8 cellular contexts compared by ENCODE assay signal in genomic region chr9:136665704-136666363, GRCh38. TPM values are rescaled to one million over a fixed set of nuclear protein-coding genes. Genes with fewer than 3 reads are reported as not detected.
DNase-seq lines count a peak whose midpoint lies in the region; ATAC-seq, FAIRE-seq and TF ChIP-seq lines count a peak whose summit lies in the region.

No MANE protein-coding gene starts in this region.

- peaks cover 24% of the 10 kb centered on the region for H3K27me3 Mint-ChIP-seq in CD4-positive, alpha-beta T cell
- peaks cover 0 to 6% of the 10 kb centered on the region in 2 donors for H3K27me3 Mint-ChIP-seq in natural killer cell treated with Interleukin-12 subunit alpha and Interleukin-12 subunit beta and Interleukin-15 and Interleukin-18, amount 100 ng/mL, for 72 hours

- H3K27ac ChIP-seq in CD4-positive, alpha-beta T cell (ENCODE audit: low read depth, low read length), result no peak overlapping the region
- H3K27ac ChIP-seq in HUES64 (ENCODE audit: low read depth, low read length) (no peak overlapping the region), breast epithelium (no peak overlapping the region)

- under 1% methylated on average over 108 of the region's 108 CpGs for WGBS in HUES64

- CTCF ChIA-PET in CD4-positive, alpha-beta T cell (lab: Charles Lee), result interaction anchor here (0.5 kb wide), 1 partner anchor 342 kb away, joined by 3 read pairs; no protein-coding TSS in a partner anchor

- H3K4me1 Mint-ChIP-seq in CD4-positive, alpha-beta T cell (ENCODE audit: low read depth), result no peaks in the 10 kb centered on the region
- H3K4me1 Mint-ChIP-seq in natural killer cell treated with Interleukin-12 subunit alpha and Interleukin-12 subunit beta and Interleukin-15 and Interleukin-18, amount 100 ng/mL, for 72 hours (ENCODE audit: low read depth in 2 of 2), result peaks cover 0 to 2% of the 10 kb centered on the region in 2 donors

- H3K9me3 Mint-ChIP-seq in CD4-positive, alpha-beta T cell, result no peaks in the 10 kb centered on the region
- no peaks in the 10 kb centered on the region for H3K9me3 Mint-ChIP-seq in natural killer cell treated with Interleukin-12 subunit alpha and Interleukin-12 subunit beta and Interleukin-15 and Interleukin-18, amount 100 ng/mL, for 72 hours

- POLR2A ChIA-PET in CD4-positive, alpha-beta T cell (lab: Charles Lee), result interaction anchor here (0.8 kb wide), 1 partner anchor 182 kb away, joined by 3 read pairs; no protein-coding TSS in a partner anchor

- no peaks in the 10 kb centered on the region for H3K9me3 ChIP-seq in CD4-positive, alpha-beta T cell (ENCODE audit: control insufficient read depth, low read length)
- H3K9me3 ChIP-seq in HUES64 (ENCODE audit: insufficient read depth, low read depth, low read length), result no peaks in the 10 kb centered on the region
- H3K9me3 ChIP-seq in breast epithelium, result no peaks in the 10 kb centered on the region

- H3K27ac Mint-ChIP-seq in CD4-positive, alpha-beta T cell, result no peak overlapping the region
- H3K27ac Mint-ChIP-seq in natural killer cell treated with Interleukin-12 subunit alpha and Interleukin-12 subunit beta and Interleukin-15 and Interleukin-18, amount 100 ng/mL, for 72 hours, result no peak overlapping the region

- H3K36me3 ChIP-seq in HUES64 (ENCODE audit: insufficient read depth, low read length) (no peaks in the 10 kb centered on the region), breast epithelium (no peaks in the 10 kb centered on the region)

- peak; percentile 60 for ATAC-seq in CD4-positive, alpha-beta T cell (ENCODE audit: poor library complexity)
- ATAC-seq in natural killer cell treated with Interleukin-12 subunit alpha and Interleukin-12 subunit beta and Interleukin-15 and Interleukin-18, amount 100 ng/mL, for 72 hours, result peak; percentile 50 to 64
- no peak for ATAC-seq in HG03342 (IDR thresholded peaks at IDR 0.05; ENCODE audit: unreplicated experiment)
- no peak for ATAC-seq in HG02852 (IDR thresholded peaks at IDR 0.05; ENCODE audit: unreplicated experiment)

- no peak for TF ChIP-seq CTCF in CD4-positive, alpha-beta T cell (IDR thresholded peaks at IDR 0.05)
- no peak for TF ChIP-seq CTCF in breast epithelium (IDR thresholded peaks at IDR 0.05)

- TF ChIP-seq POLR2A in breast epithelium (IDR thresholded peaks at IDR 0.05) (no peak), GM12892 (IDR thresholded peaks at IDR 0.05; ENCODE audit: low read depth, low read length) (no peak)

- H3K4me1 ChIP-seq in HUES64 (ENCODE audit: insufficient read depth, low read length) (no peaks in the 10 kb centered on the region), breast epithelium (peaks cover 0 to 4% of the 10 kb centered on the region in 2 donors)

- no peak overlapping the region for H3K9ac ChIP-seq in HUES64 (ENCODE audit: low read depth, low read length)

- H3K4me3 ChIP-seq in HUES64 (ENCODE audit: low read length) (peak overlapping the region; percentile 51), breast epithelium (peak overlapping the region; percentile 47 to 69 (median 51))

- intact Hi-C loops in CD4-positive, alpha-beta T cell (cut with DNase I, micrococcal nuclease), result no loop called here
- intact Hi-C loops in breast epithelium (cut with DNase I; ENCODE audit: low total_unique reads), result no loop called here

- FAIRE-seq in GM12892 (lab: Jason Lieb, UNC), result no peak

- H3K4me3 Mint-ChIP-seq in CD4-positive, alpha-beta T cell, result no peak overlapping the region
- no peak overlapping the region for H3K4me3 Mint-ChIP-seq in natural killer cell treated with Interleukin-12 subunit alpha and Interleukin-12 subunit beta and Interleukin-15 and Interleukin-18, amount 100 ng/mL, for 72 hours

- peak in 2 of 10 experiments; percentile 16 to 21 for DNase-seq in CD4-positive, alpha-beta T cell
- DNase-seq in breast epithelium (ENCODE audit: low spot score in 2 of 2), result no peak
- DNase-seq in natural killer cell treated with Interleukin-12 subunit alpha and Interleukin-12 subunit beta and Interleukin-15 and Interleukin-18, amount 100 ng/mL, for 72 hours (ENCODE audit: low spot score), result no peak
- no peak for DNase-seq in GM12892 (ENCODE audit: insufficient read length)
- no peak for DNase-seq in SK-N-DZ (ENCODE audit: low spot score)

- H3K27me3 ChIP-seq in CD4-positive, alpha-beta T cell (ENCODE audit: control insufficient read depth, insufficient read depth, low read length), result peaks cover 48% of the 10 kb centered on the region
- H3K27me3 ChIP-seq in HUES64 (ENCODE audit: insufficient read depth, low read length) (no peaks in the 10 kb centered on the region; the same call in 1 of the 2 replicates), breast epithelium (peaks cover 3 to 58% of the 10 kb centered on the region in 2 donors)

- H3K36me3 Mint-ChIP-seq in CD4-positive, alpha-beta T cell (ENCODE audit: low read depth), result no peaks in the 10 kb centered on the region
- no peaks in the 10 kb centered on the region for H3K36me3 Mint-ChIP-seq in natural killer cell treated with Interleukin-12 subunit alpha and Interleukin-12 subunit beta and Interleukin-15 and Interleukin-18, amount 100 ng/mL, for 72 hours

RNA-seq across cellular contexts. Expression of gene EGFL7, which starts 3.1 kb away (rescaled TPM):
- not detected for total RNA-seq in CD4-positive, alpha-beta T cell
- polyA plus RNA-seq in HUES64 (2013, experiment 1 of 2), result 20.5 TPM
- 25.2 TPM for polyA plus RNA-seq in HUES64 (2013, experiment 2 of 2)
- total RNA-seq in breast epithelium, result 100 to 1,000 TPM in 1 of 3 donors, 10 to 100 TPM in 2; 48.9 to 138 (median 53.4) TPM
- under 1 TPM; 0.36 to 0.52 TPM for total RNA-seq in natural killer cell treated with Interleukin-12 subunit alpha and Interleukin-12 subunit beta and Interleukin-15 and Interleukin-18, amount 100 ng/mL, for 72 hours
- not detected for polyA plus RNA-seq in GM12892 (2012; ENCODE audit: missing spikeins)
- polyA plus RNA-seq in SK-N-DZ (2014; cell fraction: cytosol; rRNA removed), result 0.73 TPM in 1 of 2 replicates, not detected in the other
- polyA plus RNA-seq in SK-N-DZ (2014; cell fraction: nucleus; rRNA removed), result 6.2 TPM in 1 of 2 replicates, not detected in the other

RNA-seq across cellular contexts. Expression of gene AGPAT2, which starts 21.4 kb away (rescaled TPM):
- 1 to 10 TPM; 3.6 to 4.0 TPM for total RNA-seq in CD4-positive, alpha-beta T cell
- polyA plus RNA-seq in HUES64 (2013, experiment 1 of 2), result 18.1 TPM
- polyA plus RNA-seq in HUES64 (2013, experiment 2 of 2), result 19.9 TPM
- total RNA-seq in breast epithelium, result 100 to 1,000 TPM; 106 to 551 (median 110) TPM
- 1 to 10 TPM; 6.1 to 8.9 TPM for total RNA-seq in natural killer cell treated with Interleukin-12 subunit alpha and Interleukin-12 subunit beta and Interleukin-15 and Interleukin-18, amount 100 ng/mL, for 72 hours
- polyA plus RNA-seq in GM12892 (2012; ENCODE audit: missing spikeins), result 3.5 TPM
- polyA plus RNA-seq in SK-N-DZ (2014; cell fraction: cytosol; rRNA removed), result 0.70 and 1.1 TPM in 2 replicates
- 0.12 and 0.54 TPM in 2 replicates for polyA plus RNA-seq in SK-N-DZ (2014; cell fraction: nucleus; rRNA removed)

RNA-seq across cellular contexts. Expression of gene DIPK1B, which starts 46.5 kb away (rescaled TPM):
- total RNA-seq in CD4-positive, alpha-beta T cell, result under 1 TPM in 1 of 2 experiments, not detected in 1; 0.11 TPM
- polyA plus RNA-seq in HUES64 (2013, experiment 1 of 2), result 32.2 TPM
- polyA plus RNA-seq in HUES64 (2013, experiment 2 of 2), result 33.2 TPM
- 1 to 10 TPM; 4.8 to 8.2 (median 5.6) TPM for total RNA-seq in breast epithelium
- total RNA-seq in natural killer cell treated with Interleukin-12 subunit alpha and Interleukin-12 subunit beta and Interleukin-15 and Interleukin-18, amount 100 ng/mL, for 72 hours, result not detected
- polyA plus RNA-seq in GM12892 (2012; ENCODE audit: missing spikeins), result 0.36 TPM
- 78.9 and 87.2 TPM in 2 replicates for polyA plus RNA-seq in SK-N-DZ (2014; cell fraction: cytosol; rRNA removed)
- 150 and 195 TPM in 2 replicates for polyA plus RNA-seq in SK-N-DZ (2014; cell fraction: nucleus; rRNA removed)

Comparison
In these comparisons a context has a peak if more than half of its experiments do, and no peak if none do; other contexts are left out.
1. ATAC-seq: peak in CD4-positive, alpha-beta T cell (single experiment) and natural killer cell treated with Interleukin-12 subunit alpha and Interleukin-12 subunit beta and Interleukin-15 and Interleukin-18, amount 100 ng/mL, for 72 hours (2 of 2); none in HG03342 (single experiment) and HG02852 (single experiment).
2. RNA of gene EGFL7, which starts 3.1 kb away (total RNA-seq): 48.9 to 138 TPM in breast epithelium; 0.36 to 0.52 TPM in natural killer cell treated with Interleukin-12 subunit alpha and Interleukin-12 subunit beta and Interleukin-15 and Interleukin-18, amount 100 ng/mL, for 72 hours and not detected in CD4-positive, alpha-beta T cell; every median in the first group is over 10 times any median in the second.
3. RNA of gene AGPAT2, which starts 21.4 kb away (total RNA-seq): 106 to 551 TPM in breast epithelium; 6.1 to 8.9 TPM in natural killer cell treated with Interleukin-12 subunit alpha and Interleukin-12 subunit beta and Interleukin-15 and Interleukin-18, amount 100 ng/mL, for 72 hours and 3.6 to 4.0 TPM in CD4-positive, alpha-beta T cell; every median in the first group is over 10 times any median in the second.
4. RNA of gene DIPK1B, which starts 46.5 kb away (total RNA-seq): 4.8 to 8.2 TPM in breast epithelium; 0.11 TPM in CD4-positive, alpha-beta T cell and not detected in natural killer cell treated with Interleukin-12 subunit alpha and Interleukin-12 subunit beta and Interleukin-15 and Interleukin-18, amount 100 ng/mL, for 72 hours; every median in the first group is over 4 times any median in the second.